16 cellular contexts compared by ENCODE assay signal in the genomic region with DNA sequence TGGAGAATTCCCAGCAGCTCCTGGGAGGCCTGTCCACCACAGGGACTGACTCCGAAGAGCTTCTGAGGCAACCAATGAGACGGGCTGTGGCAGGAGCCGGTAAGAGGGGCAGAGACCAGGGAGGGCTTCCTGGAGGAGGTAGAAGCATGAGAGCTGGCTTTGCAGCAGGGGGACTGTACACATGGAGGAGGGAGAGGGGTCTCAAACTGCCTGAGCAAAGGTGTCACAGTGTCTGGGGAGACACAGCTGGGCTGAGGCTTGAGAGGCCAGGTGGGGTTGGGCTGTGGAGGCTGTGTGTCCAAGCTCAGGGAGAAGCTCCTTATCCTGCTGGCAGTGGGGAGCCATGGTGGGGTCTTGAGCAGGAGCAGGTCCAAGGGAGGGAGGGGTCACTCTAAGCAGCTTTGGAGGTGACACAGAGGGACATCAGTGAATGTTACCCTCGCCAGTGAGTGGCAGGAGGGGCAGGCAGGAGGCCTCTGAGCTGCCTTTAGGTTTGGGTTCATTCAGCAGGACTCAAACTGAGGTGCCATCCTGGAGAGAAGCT. TPM values are rescaled to one million over a fixed set of nuclear protein-coding genes. Genes with fewer than 3 reads are reported as not detected.
DNase-seq lines count a peak whose midpoint lies in the region; ATAC-seq, FAIRE-seq and TF ChIP-seq lines count a peak whose summit lies in the region.
"Had no signal": no experiment of that assay in that cellular context is flagged by ENCODE, and none has a peak within 500 bp of the region (broad histone marks: within the 10 kb centered on the region; RNA-seq: fewer than 3 reads in every experiment).

No MANE protein-coding gene starts in this region.

- intact Hi-C loops in vagina (cut with DNase I) = no loop called here

- no peaks in the 10 kb centered on the region for H3K9me3 Mint-ChIP-seq in neural progenitor cell
- no peaks in the 10 kb centered on the region for H3K9me3 Mint-ChIP-seq in effector memory CD8-positive, alpha-beta T cell
- H3K9me3 Mint-ChIP-seq: CD8-positive, alpha-beta T cell had no signal

- peaks cover 12% of the 10 kb centered on the region for H3K4me1 ChIP-seq in neural progenitor cell
- H3K4me1 ChIP-seq in vagina = peaks cover 14% of the 10 kb centered on the region

- no peaks in the 10 kb centered on the region for H3K36me3 ChIP-seq in neural progenitor cell
- H3K36me3 ChIP-seq in vagina = no peaks in the 10 kb centered on the region

- no peaks in the 10 kb centered on the region for H3K36me3 Mint-ChIP-seq in neural progenitor cell
- peaks cover 5% of the 10 kb centered on the region for H3K36me3 Mint-ChIP-seq in effector memory CD8-positive, alpha-beta T cell (ENCODE audit: insufficient read depth)
- H3K36me3 Mint-ChIP-seq: CD14-positive monocyte; CD8-positive, alpha-beta T cell had no signal

- H2AFZ ChIP-seq in neural progenitor cell (replicated peaks) = no peak overlapping the region

- H3K27ac ChIP-seq in RWPE1 (peak overlapping the region; percentile 100), neural progenitor cell (no peak overlapping the region), vagina (no peak overlapping the region)
- H3K27ac ChIP-seq: HL-60 had no signal

- no peaks in the 10 kb centered on the region for H4K20me1 ChIP-seq in neural progenitor cell (ENCODE audit: low read depth)

- peaks cover 22% of the 10 kb centered on the region for H3F3A ChIP-seq in neural progenitor cell (ENCODE audit: low read depth)

- H3K4me2 ChIP-seq in neural progenitor cell = no peak overlapping the region

- peaks cover 13% of the 10 kb centered on the region for H3K27me3 ChIP-seq in neural progenitor cell
- no peaks in the 10 kb centered on the region for H3K27me3 ChIP-seq in vagina

- POLR2A ChIA-PET in RWPE1 (lab: Yijun Ruan, JAX; ENCODE audit: low non-redundant PET) = interaction anchor here (0.6 kb wide), 1 partner anchor 215 kb away, joined by 3 read pairs; no protein-coding TSS in a partner anchor

- H3K27me3 Mint-ChIP-seq in neural progenitor cell (ENCODE audit: insufficient read depth, low read depth) = peaks cover 2% of the 10 kb centered on the region
- H3K27me3 Mint-ChIP-seq in effector memory CD8-positive, alpha-beta T cell = peaks cover 11 to 43% of the 10 kb centered on the region in 2 donors

- peaks cover 26% of the 10 kb centered on the region for H3K4me1 Mint-ChIP-seq in neural progenitor cell
- peaks cover 5% of the 10 kb centered on the region in 2 donors for H3K4me1 Mint-ChIP-seq in effector memory CD8-positive, alpha-beta T cell (ENCODE audit: low read depth in 2 of 2)

- TF ChIP-seq CTCF in RWPE1 (conservative IDR thresholded peaks at IDR 0.05; ENCODE audit: low read depth) = no peak
- no peak for TF ChIP-seq CTCF in neural progenitor cell (IDR thresholded peaks at IDR 0.05)
- no peak for TF ChIP-seq CTCF in vagina (IDR thresholded peaks at IDR 0.05)

- DNase-seq in GM12892 (ENCODE audit: insufficient read length) (no peak), RWPE1 (ENCODE audit: low spot score) (no peak), neural progenitor cell (ENCODE audit: low spot score) (no peak), iPS-NIHi11 (ENCODE audit: low spot score) (no peak), vagina (ENCODE audit: extremely low spot score in 2 of 2) (no peak), urothelium cell line (ENCODE audit: low spot score) (no peak)
- no peak for DNase-seq in effector memory CD8-positive, alpha-beta T cell
- DNase-seq: CD8-positive, alpha-beta T cell; COR-L47; DND-41; GDM1 had no signal

- H3K4me3 Mint-ChIP-seq in neural progenitor cell = no peak overlapping the region
- no peak overlapping the region for H3K4me3 Mint-ChIP-seq in effector memory CD8-positive, alpha-beta T cell
- H3K4me3 Mint-ChIP-seq: CD14-positive monocyte; CD8-positive, alpha-beta T cell had no signal

- TF ChIP-seq POLR2A in GM12892 (IDR thresholded peaks at IDR 0.05; ENCODE audit: low read depth, low read length) = no peak
- no peak for TF ChIP-seq POLR2A in vagina (IDR thresholded peaks at IDR 0.05)

- ATAC-seq in effector memory CD8-positive, alpha-beta T cell (replicated peaks) = no peak
- ATAC-seq: CD8-positive, alpha-beta T cell; HCT116 had no signal

- no peak overlapping the region for H3K4me3 ChIP-seq in neural progenitor cell
- H3K4me3 ChIP-seq in vagina = no peak overlapping the region

- H3K79me2 ChIP-seq in neural progenitor cell (ENCODE audit: low read depth) = no peaks in the 10 kb centered on the region

- peak overlapping the region; percentile 91 for H3K27ac Mint-ChIP-seq in neural progenitor cell
- peak overlapping the region in 1 of 2 donors; percentile 86 for H3K27ac Mint-ChIP-seq in effector memory CD8-positive, alpha-beta T cell
- H3K27ac Mint-ChIP-seq: CD8-positive, alpha-beta T cell had no signal

- H3K9ac ChIP-seq in neural progenitor cell = no peak overlapping the region

- FAIRE-seq in GM12892 (lab: Jason Lieb, UNC) (peak; percentile 24), urothelium cell line (lab: Jason Lieb, UNC) (no peak)
- FAIRE-seq: A204.1, H54 had no signal

- H3K9me3 ChIP-seq in neural progenitor cell (ENCODE audit: low read depth) (no peaks in the 10 kb centered on the region), vagina (no peaks in the 10 kb centered on the region)

- CTCF ChIA-PET in RWPE1 (lab: Yijun Ruan, JAX) = interaction anchor here (0.5 to 1.2 kb wide), 3 partner anchors 10 to 212 kb away, joined by 3 to 4 read pairs (median 3); no protein-coding TSS in a partner anchor

RNA-seq across cellular contexts. Expression of gene RHOD, which starts 4.6 kb away (rescaled TPM):
- polyA plus RNA-seq in GM12892 (2012; ENCODE audit: missing spikeins) = 1.2 TPM
- total RNA-seq in neural progenitor cell (ENCODE audit: low replicate concordance) (6.6 and 10.0 TPM in 2 replicates), vagina (26.5 TPM)
- polyA plus RNA-seq: CD14-positive monocyte had no signal

RNA-seq across cellular contexts. Expression of gene SYT12, which starts 29.1 kb away (rescaled TPM):
- polyA plus RNA-seq in GM12892 (2012; ENCODE audit: missing spikeins) = 0.30 TPM
- 0.50 and 0.67 TPM in 2 replicates for total RNA-seq in neural progenitor cell (ENCODE audit: low replicate concordance)
- total RNA-seq in vagina = 0.49 TPM
- total RNA-seq: CD8-positive, alpha-beta T cell had no signal
- polyA plus RNA-seq: CD14-positive monocyte had no signal
